Comparison of ENCODE assay signal across 1 cellular context in the genomic region with DNA sequence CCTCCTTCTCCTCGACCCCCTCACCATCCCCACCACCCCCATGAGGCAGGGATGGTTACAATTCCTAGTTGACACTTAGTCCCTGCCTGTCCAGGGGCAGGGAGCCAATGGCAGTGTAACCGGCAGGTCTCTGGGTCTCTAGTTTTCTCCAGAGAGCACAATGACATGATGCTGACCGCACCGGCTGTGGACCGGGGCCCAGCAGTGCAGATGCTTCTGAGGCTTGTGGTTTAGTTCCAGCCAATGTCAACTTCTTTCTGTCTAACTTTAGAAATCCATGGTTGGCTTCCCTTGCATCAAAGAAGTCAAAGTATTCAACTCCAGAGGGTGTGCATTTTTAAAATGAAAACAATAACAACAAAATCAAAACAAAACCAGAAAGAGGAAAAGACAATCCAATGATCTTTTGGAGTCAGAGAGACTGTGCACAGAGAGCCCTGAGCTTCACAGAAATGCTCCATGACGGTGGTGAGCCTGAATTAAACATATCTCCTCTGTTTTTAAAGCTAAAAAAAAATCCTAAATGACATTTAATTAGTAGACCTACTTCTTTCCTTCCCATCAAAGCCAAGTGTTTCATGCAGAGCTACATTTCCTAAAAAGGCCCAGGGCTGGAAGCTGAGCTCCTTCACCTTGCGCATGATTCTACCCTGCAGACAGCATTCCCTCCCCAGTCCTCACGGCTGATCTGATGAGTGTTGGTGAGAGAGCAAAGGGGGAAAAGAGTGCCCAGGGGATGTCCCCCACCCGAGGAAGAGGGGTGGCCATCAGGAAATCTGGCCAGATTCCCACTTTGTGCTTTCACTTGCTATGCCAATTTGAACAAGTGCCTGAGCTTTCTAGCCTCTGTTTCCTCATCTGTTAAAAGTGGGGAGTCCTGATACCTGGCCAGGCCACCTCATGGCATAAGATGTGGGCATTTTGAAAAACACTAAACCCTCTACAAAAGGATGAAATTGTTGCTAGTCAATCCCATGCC.
TF ChIP-seq lines count a peak whose summit lies in the region.

No MANE protein-coding gene starts in this region.

TF ChIP-seq in WTC11, 78 proteins besides CTCF, POLR2A, EP300 and RAD21 (continued from another document):
- TF ChIP-seq STAT6 (CRISPR knock-in tag; conservative IDR thresholded peaks at IDR 0.05; ENCODE audit: low read depth) (no peak), NR2C2 (CRISPR knock-in tag; IDR thresholded peaks at IDR 0.05) (no peak)
